ENCODE assay signal across 14 cellular contexts in the genomic region with DNA sequence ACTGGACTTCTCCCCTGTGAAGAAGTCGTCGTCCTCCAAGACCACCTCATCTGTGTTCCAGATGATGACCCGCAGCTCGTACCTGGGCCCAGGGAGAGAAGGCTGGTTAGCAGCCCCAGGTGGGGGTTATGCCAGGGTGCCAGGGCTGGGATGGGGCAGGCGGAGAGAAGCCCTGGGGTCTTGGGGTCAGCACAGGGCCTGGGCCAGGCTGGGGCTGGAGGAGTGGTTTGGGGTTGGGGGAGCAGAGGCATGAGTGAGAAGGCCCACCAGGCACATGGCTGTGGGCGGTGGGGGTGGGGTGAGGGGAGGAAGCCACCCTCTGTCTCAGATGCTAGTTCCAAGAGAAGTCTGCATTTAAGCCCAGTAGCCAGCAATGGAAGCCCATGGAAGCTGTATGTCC. TPM values are rescaled to one million over a fixed set of nuclear protein-coding genes. Genes with fewer than 3 reads are reported as not detected.
"Had no signal": no experiment of that assay in that cellular context is flagged by ENCODE, and none has a peak within 500 bp of the region (broad histone marks: within the 10 kb centered on the region; RNA-seq: fewer than 3 reads in every experiment).

No MANE protein-coding gene starts in this region.

- H3K27me3 ChIP-seq: heart left ventricle, pancreas, thyroid gland, vagina had no signal

- H3K27ac ChIP-seq: esophagus squamous epithelium, foreskin keratinocyte, heart left ventricle, left ventricle myocardium inferior, pancreas, thyroid gland, vagina had no signal

- H3K36me3 Mint-ChIP-seq: activated naive CD8-positive, alpha-beta T cell had no signal

- DNase-seq: activated B cell treated with CpG ODN at 0.5 μM for 24 hours; activated T-cell treated with anti-CD3 and anti-CD28 coated beads, Interleukin-2, amount 50 U/mL, for 1 hour; esophagus squamous epithelium; left ventricle myocardium inferior; T-helper 1 cell had no signal

- H3K9me3 Mint-ChIP-seq: activated B cell treated with CpG ODN at 0.5 μM for 24 hours, neural crest cell had no signal

- H3K9me3 ChIP-seq: esophagus squamous epithelium, heart left ventricle, left ventricle myocardium inferior, pancreas, thyroid gland, vagina had no signal

- H3K36me3 ChIP-seq: esophagus squamous epithelium, heart left ventricle, left ventricle myocardium inferior, pancreas, thyroid gland, vagina had no signal

- H3K4me1 ChIP-seq: esophagus squamous epithelium, foreskin keratinocyte, left ventricle myocardium inferior, pancreas, vagina had no signal

- H3K27me3 Mint-ChIP-seq: activated B cell treated with CpG ODN at 0.5 μM for 24 hours; activated naive CD8-positive, alpha-beta T cell had no signal

- H3K4me3 Mint-ChIP-seq: activated B cell treated with CpG ODN at 0.5 μM for 24 hours; activated naive CD8-positive, alpha-beta T cell; neural crest cell had no signal

- H3K27ac Mint-ChIP-seq: activated B cell treated with CpG ODN at 0.5 μM for 24 hours; activated naive CD8-positive, alpha-beta T cell had no signal

- H3K4me1 Mint-ChIP-seq: activated B cell treated with CpG ODN at 0.5 μM for 24 hours had no signal

- H3K4me3 ChIP-seq: esophagus squamous epithelium, heart left ventricle, left ventricle myocardium inferior, pancreas, thyroid gland, vagina had no signal

RNA-seq across cellular contexts. Expression of a gene that starts 15.8 kb away (rescaled TPM):
- total RNA-seq: activated B cell treated with CpG ODN at 0.5 μM for 24 hours, bronchial epithelial cell, foreskin keratinocyte, left ventricle myocardium inferior had no signal
- polyA plus RNA-seq: foreskin keratinocyte, keratinocyte had no signal
